ENCODE assay signal across 8 cellular contexts in genomic region chr9:136847827-136848392, GRCh38. TPM values are rescaled to one million over a fixed set of nuclear protein-coding genes. Genes with fewer than 3 reads are reported as not detected.
DNase-seq lines count a peak whose midpoint lies in the region; ATAC-seq and TF ChIP-seq lines count a peak whose summit lies in the region.

No MANE protein-coding gene starts in this region.

- H3F3A ChIP-seq in PC-3 (ENCODE audit: low read length, unreplicated experiment) (no peaks in the 10 kb centered on the region), neural cell (ENCODE audit: insufficient read depth, low read length, poor library complexity, severe bottlenecking) (no peaks in the 10 kb centered on the region)

- intact Hi-C loops in PC-3 (cut with micrococcal nuclease) (loop anchor here (10.0 kb wide), 1 partner anchor 147 kb away; the partner anchor contains the start of genes CLIC3 and PAXX), esophagus squamous epithelium (cut with DNase I) (no loop called here)

- H3K9me2 ChIP-seq in PC-3 (replicated peaks; ENCODE audit: low read length) = no peaks in the 10 kb centered on the region
- no peaks in the 10 kb centered on the region for H3K9me2 ChIP-seq in neural cell (ENCODE audit: insufficient read depth, low read length)

- CTCF ChIA-PET in PC-3 (lab: Charles Lee) = no interaction called here

- BruUV-seq in PC-3 (replicated peaks; lab: Mats Ljungman, UMichigan) = no TSS peak

- TF ChIP-seq CTCF in PC-3 (conservative IDR thresholded peaks at IDR 0.05; ENCODE audit: low read depth, low read length) (no peak), esophagus squamous epithelium (IDR thresholded peaks at IDR 0.05) (no peak), neural cell (IDR thresholded peaks at IDR 0.05; ENCODE audit: poor library complexity, severe bottlenecking) (no peak)

- no peaks in the 10 kb centered on the region for H3K36me3 ChIP-seq in PC-3 (ENCODE audit: low read depth, low read length)
- H3K36me3 ChIP-seq in esophagus squamous epithelium = peaks cover 0 to 18% (median 5%) of the 10 kb centered on the region in 3 donors
- no peaks in the 10 kb centered on the region for H3K36me3 ChIP-seq in neural cell (ENCODE audit: insufficient read depth, low read length)
- H3K36me3 ChIP-seq in subcutaneous abdominal adipose tissue (ENCODE audit: control insufficient read depth in 5 of 5, insufficient read depth in 5 of 5, low read length in 5 of 5) = peaks cover 0 to 13% (median 3%) of the 10 kb centered on the region in 5 donors

- peak; percentile 44 for ATAC-seq in PC-3
- no peak for ATAC-seq in GM19452 (IDR thresholded peaks at IDR 0.05; ENCODE audit: unreplicated experiment)

- H2AFZ ChIP-seq in PC-3 (ENCODE audit: low read length) = peak overlapping the region; percentile 67
- H2AFZ ChIP-seq in neural cell (ENCODE audit: low read depth, low read length) = no peak overlapping the region

- POLR2A ChIA-PET in PC-3 (lab: Charles Lee; ENCODE audit: unreplicated experiment) = interaction anchor here (0.6 kb wide), 1 partner anchor 47 kb away, joined by 3 read pairs; no protein-coding TSS in a partner anchor

- H3K27ac ChIP-seq in PC-3 (ENCODE audit: low read length) = peak overlapping the region; percentile 79; the same call in 1 of the 2 replicates
- H3K27ac ChIP-seq in esophagus squamous epithelium = peak overlapping the region; percentile 86 to 94 (median 92)
- H3K27ac ChIP-seq in neural cell (ENCODE audit: low read length) = peak overlapping the region; percentile 81
- H3K27ac ChIP-seq in subcutaneous abdominal adipose tissue (ENCODE audit: low read depth, low read length) = no peak overlapping the region

- WGBS in esophagus squamous epithelium, 2 donors = 0% methylated on average over 14 to 30 of the region's 48 CpGs

- DNase-seq in D341Med (ENCODE audit: low spot score) = peak; percentile 78
- DNase-seq in HS-5 (ENCODE audit: low read depth) = peak; percentile 70
- peak; percentile 78 for DNase-seq in PC-3
- peak; percentile 91 to 92 for DNase-seq in activated T-cell treated with anti-CD3 and anti-CD28 coated beads, Interleukin-2, amount 50 U/mL, for 48 hours
- peak; percentile 33 for DNase-seq in esophagus squamous epithelium (lab: John Stamatoyannopoulos, UW)

- H3K27me3 ChIP-seq in PC-3 (ENCODE audit: low read length) (no peaks in the 10 kb centered on the region), esophagus squamous epithelium (peaks cover 7 to 54% (median 19%) of the 10 kb centered on the region in 4 donors), neural cell (ENCODE audit: insufficient read depth, low read depth, low read length) (no peaks in the 10 kb centered on the region), subcutaneous abdominal adipose tissue (ENCODE audit: control insufficient read depth in 5 of 5, insufficient read depth in 4 of 5, low read length in 5 of 5) (peaks cover 3 to 18% (median 17%) of the 10 kb centered on the region in 5 donors)

- H3K79me2 ChIP-seq in PC-3 (ENCODE audit: low read length) (no peaks in the 10 kb centered on the region), neural cell (replicated peaks; ENCODE audit: insufficient read depth, low read length) (no peaks in the 10 kb centered on the region)

- H3K9me3 ChIP-seq in PC-3 (ENCODE audit: low read length) (no peaks in the 10 kb centered on the region), esophagus squamous epithelium (no peaks in the 10 kb centered on the region), neural cell (ENCODE audit: low read length) (no peaks in the 10 kb centered on the region), subcutaneous abdominal adipose tissue (ENCODE audit: control insufficient read depth in 5 of 5, low read length in 5 of 5) (no peaks in the 10 kb centered on the region)

- peaks cover 8% of the 10 kb centered on the region for H3K4me1 ChIP-seq in PC-3 (ENCODE audit: insufficient read depth, low read length)
- H3K4me1 ChIP-seq in esophagus squamous epithelium = peaks cover 36 to 73% (median 65%) of the 10 kb centered on the region in 3 donors
- H3K4me1 ChIP-seq in subcutaneous abdominal adipose tissue (ENCODE audit: control insufficient read depth in 5 of 5, insufficient read depth in 5 of 5, low read length in 5 of 5) = peaks cover 2 to 64% (median 37%) of the 10 kb centered on the region in 5 donors

- no peak for TF ChIP-seq RAD21 in neural cell (conservative IDR thresholded peaks at IDR 0.05)

- H3K9ac ChIP-seq in PC-3 (ENCODE audit: low read length) = peak overlapping the region; percentile 77
- peak overlapping the region; percentile 68 for H3K9ac ChIP-seq in neural cell (ENCODE audit: low read length)
- H3K9ac ChIP-seq in subcutaneous abdominal adipose tissue (ENCODE audit: low read length in 5 of 5) = peak overlapping the region in 4 of 5 donors; percentile 60 to 87 (median 68)

- no peak for TF ChIP-seq EP300 in neural cell (conservative IDR thresholded peaks at IDR 0.05; ENCODE audit: poor library complexity, severe bottlenecking)

- H3K4me2 ChIP-seq in PC-3 (ENCODE audit: low read length) = peak overlapping the region; percentile 92
- H3K4me2 ChIP-seq in neural cell (ENCODE audit: low read length) = peak overlapping the region; percentile 55

- H3K4me3 ChIP-seq in PC-3 (ENCODE audit: low read length) (peak overlapping the region; percentile 87), esophagus squamous epithelium (peak overlapping the region; percentile 54 to 96 (median 70)), neural cell (ENCODE audit: low read length) (peak overlapping the region; percentile 86), subcutaneous abdominal adipose tissue (ENCODE audit: low read depth in 1 of 5, low read length in 5 of 5) (peak overlapping the region; percentile 84 to 96 (median 91))

- TF ChIP-seq POLR2A in esophagus squamous epithelium (IDR thresholded peaks at IDR 0.05) = peak in 2 of 4 donors; percentile 54 to 79

- H4K20me1 ChIP-seq in PC-3 (ENCODE audit: low read length) = no peaks in the 10 kb centered on the region
- H4K20me1 ChIP-seq in neural cell (ENCODE audit: insufficient read depth) = no peaks in the 10 kb centered on the region

TF ChIP-seq in neural cell, 6 proteins besides CTCF, POLR2A, EP300 and RAD21:
- TF ChIP-seq TAF1 (IDR thresholded peaks at IDR 0.05; ENCODE audit: low read depth) = no peak
- no peak for TF ChIP-seq EZH2 (IDR thresholded peaks at IDR 0.05; ENCODE audit: borderline replicate concordance, insufficient read depth, low read length, poor library complexity, severe bottlenecking)
- TF ChIP-seq SMC3 (conservative IDR thresholded peaks at IDR 0.05; ENCODE audit: poor library complexity) = no peak
- TF ChIP-seq MXI1 (conservative IDR thresholded peaks at IDR 0.05; ENCODE audit: poor library complexity, severe bottlenecking) = peak; percentile 36
- TF ChIP-seq POLR2AphosphoS5 (IDR thresholded peaks at IDR 0.05) = peak; percentile 17
- no peak for TF ChIP-seq REST (IDR thresholded peaks at IDR 0.05; ENCODE audit: borderline replicate concordance)
TF ChIP-seq in neural cell: peak in this region for 2.

RNA-seq across cellular contexts. Expression of gene PHPT1, which starts 1.3 kb away (rescaled TPM):
- total RNA-seq in PC-3 (2014; rRNA removed) (83.2 and 111 TPM in 2 replicates), esophagus squamous epithelium (10 to 100 TPM; 21.9 to 53.2 (median 42.2) TPM)
- 279 and 293 TPM in 2 replicates for polyA plus RNA-seq in neural cell
- 73.4 and 85.2 TPM in 2 replicates for polyA minus RNA-seq in neural cell

RNA-seq across cellular contexts. Expression of gene MAMDC4, which starts 4.2 kb away (rescaled TPM):
- total RNA-seq in PC-3 (2014; rRNA removed) (3.0 and 5.3 TPM in 2 replicates), esophagus squamous epithelium (1 to 10 TPM; 1.8 to 2.9 (median 2.7) TPM)
- 13.1 and 23.6 TPM in 2 replicates for polyA plus RNA-seq in neural cell
- 3.9 and 6.1 TPM in 2 replicates for polyA minus RNA-seq in neural cell

RNA-seq across cellular contexts. Expression of gene AJM1, which starts 5.6 kb away (rescaled TPM):
- total RNA-seq in PC-3 (2014; rRNA removed) = 1.4 and 2.6 TPM in 2 replicates
- total RNA-seq in esophagus squamous epithelium = 1 to 10 TPM in 2 of 4 donors, under 1 TPM in 2; 0.32 to 2.3 (median 1.0) TPM
- polyA plus RNA-seq in neural cell = 1.5 TPM in 2 replicates
- 2.2 TPM in 2 replicates for polyA minus RNA-seq in neural cell

RNA-seq across cellular contexts. Expression of gene EDF1, which starts 18.2 kb away (rescaled TPM):
- total RNA-seq in PC-3 (2014; rRNA removed) = 544 and 562 TPM in 2 replicates
- total RNA-seq in esophagus squamous epithelium = 100 to 1,000 TPM; 326 to 456 (median 356) TPM
- polyA plus RNA-seq in neural cell = 613 and 677 TPM in 2 replicates
- polyA minus RNA-seq in neural cell = 155 and 194 TPM in 2 replicates

RNA-seq across cellular contexts. Expression of gene TRAF2, which starts 38.4 kb away (rescaled TPM):
- total RNA-seq in PC-3 (2014; rRNA removed) (11.5 and 25.4 TPM in 2 replicates), esophagus squamous epithelium (10 to 100 TPM in 3 of 4 donors, 1 to 10 TPM in 1; 8.0 to 20.9 (median 13.2) TPM)
- polyA plus RNA-seq in neural cell = 14.6 and 21.5 TPM in 2 replicates
- 12.2 and 14.1 TPM in 2 replicates for polyA minus RNA-seq in neural cell

Comparison
In these comparisons a context has a peak if more than half of its experiments do, and no peak if none do; other contexts are left out.
1. DNase-seq: peak in every context shown above with its lines; median percentile 92 in activated T-cell treated with anti-CD3 and anti-CD28 coated beads, Interleukin-2, amount 50 U/mL, for 48 hours; 78 in D341Med; 78 in PC-3; 70 in HS-5; 33 in esophagus squamous epithelium.